In the genomic region with DNA sequence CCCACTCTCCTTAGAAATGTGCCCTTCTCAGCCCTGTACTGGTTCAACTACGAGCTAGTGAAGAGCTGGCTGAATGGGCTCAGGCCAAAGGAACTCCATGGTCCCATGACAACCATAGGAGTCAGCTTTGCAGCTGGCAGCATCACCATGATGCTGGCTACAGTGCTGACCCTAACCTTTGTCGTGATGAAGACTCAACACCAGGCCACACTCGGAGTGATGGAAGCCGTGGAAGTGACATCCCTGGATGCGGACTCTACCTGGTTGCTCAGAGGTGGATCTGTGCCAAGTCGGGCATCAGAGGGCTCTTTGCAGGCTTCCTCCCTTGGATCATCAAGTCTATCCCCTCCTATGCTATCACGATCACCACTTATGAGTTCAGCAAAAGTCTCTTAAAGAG, we compare ENCODE assay signal across 22 cellular contexts. TPM values are rescaled to one million over a fixed set of nuclear protein-coding genes. Genes with fewer than 3 reads are reported as not detected.
"Had no signal": no experiment of that assay in that cellular context is flagged by ENCODE, and none has a peak within 500 bp of the region (broad histone marks: within the 10 kb centered on the region; RNA-seq: fewer than 3 reads in every experiment).

No MANE protein-coding gene starts in this region.

- H3K27ac Mint-ChIP-seq: memory B cell; mesothelial cell of epicardium; natural killer cell treated with Interleukin-12 subunit alpha and Interleukin-12 subunit beta and Interleukin-15 and Interleukin-18, amount 100 ng/mL, for 72 hours; neural progenitor cell; stimulated activated effector memory CD8-positive, alpha-beta T cell treated with anti-CD3 and anti-CD28 coated beads, Interleukin-12 subunit alpha, Interleukin-12 subunit beta, amount 100 ng/mL, for 72 hours had no signal

- H3K27me3 Mint-ChIP-seq: memory B cell; natural killer cell treated with Interleukin-12 subunit alpha and Interleukin-12 subunit beta and Interleukin-15 and Interleukin-18, amount 100 ng/mL, for 72 hours had no signal

- H3K9me3 Mint-ChIP-seq: immature natural killer cell; memory B cell; natural killer cell treated with Interleukin-12 subunit alpha and Interleukin-12 subunit beta and Interleukin-15 and Interleukin-18, amount 100 ng/mL, for 72 hours; neural progenitor cell; stimulated activated effector memory CD8-positive, alpha-beta T cell treated with anti-CD3 and anti-CD28 coated beads, Interleukin-12 subunit alpha, Interleukin-12 subunit beta, amount 100 ng/mL, for 72 hours had no signal

- H3K36me3 ChIP-seq: left ventricle myocardium inferior, lower lobe of right lung, pancreas, prostate gland, right lobe of liver, tibial artery had no signal

- H3K9me3 ChIP-seq: gastroesophageal sphincter, left ventricle myocardium inferior, lower lobe of right lung, pancreas, prostate gland, right lobe of liver, suprapubic skin, tibial artery had no signal

- H3K4me3 ChIP-seq: gastroesophageal sphincter, left ventricle myocardium inferior, lower lobe of right lung, neural progenitor cell, pancreas, prostate gland, right lobe of liver, suprapubic skin, tibial artery had no signal

- DNase-seq: cortex of kidney; effector memory CD4-positive, alpha-beta T cell; glutamatergic neuron; immature natural killer cell; left ventricle myocardium inferior; lower lobe of right lung; nucleus accumbens; pancreas; right lobe of liver; stimulated activated CD4-positive, alpha-beta T cell treated with anti-CD3 and anti-CD28 coated beads, Interleukin-4, amount 100 ng/mL, for 1 hour; stimulated activated CD8-positive, alpha-beta memory T cell treated with anti-CD3 and anti-CD28 coated beads, Interleukin-4, amount 100 ng/mL, for 48 hours; stimulated activated naive CD8-positive, alpha-beta T cell treated with anti-CD3 and anti-CD28 coated beads, Interleukin-15, Interleukin-2, amounts not matched to agents 100 U/mL and 50 U/mL, for 24 hours; tibial artery had no signal

- H3K4me1 ChIP-seq: prostate gland, right lobe of liver had no signal

- H3K27ac ChIP-seq: gastroesophageal sphincter, left ventricle myocardium inferior, lower lobe of right lung, neural progenitor cell, pancreas, prostate gland, right lobe of liver, suprapubic skin, tibial artery had no signal

- ATAC-seq: gastroesophageal sphincter; right lobe of liver; stimulated activated effector memory CD8-positive, alpha-beta T cell treated with anti-CD3 and anti-CD28 coated beads, Interleukin-12 subunit alpha, Interleukin-12 subunit beta, amount 100 ng/mL, for 72 hours; stimulated activated naive CD8-positive, alpha-beta T cell treated with anti-CD3 and anti-CD28 coated beads, Interleukin-15, Interleukin-2, amounts not matched to agents 100 U/mL and 50 U/mL, for 24 hours had no signal

- H3K36me3 Mint-ChIP-seq: immature natural killer cell; natural killer cell treated with Interleukin-12 subunit alpha and Interleukin-12 subunit beta and Interleukin-15 and Interleukin-18, amount 100 ng/mL, for 72 hours had no signal

- H3K4me3 Mint-ChIP-seq: immature natural killer cell; memory B cell; mesothelial cell of epicardium; natural killer cell treated with Interleukin-12 subunit alpha and Interleukin-12 subunit beta and Interleukin-15 and Interleukin-18, amount 100 ng/mL, for 72 hours; neural progenitor cell; stimulated activated effector memory CD8-positive, alpha-beta T cell treated with anti-CD3 and anti-CD28 coated beads, Interleukin-12 subunit alpha, Interleukin-12 subunit beta, amount 100 ng/mL, for 72 hours had no signal

- H3K27me3 ChIP-seq: gastroesophageal sphincter, neural progenitor cell, pancreas, right lobe of liver, suprapubic skin, tibial artery had no signal

RNA-seq across cellular contexts. Expression of a gene that starts 14.1 kb away (rescaled TPM):
- total RNA-seq: fibroblast of villous mesenchyme, gastroesophageal sphincter had no signal
